Comparison of ENCODE assay signal across 15 cellular contexts in the genomic region with DNA sequence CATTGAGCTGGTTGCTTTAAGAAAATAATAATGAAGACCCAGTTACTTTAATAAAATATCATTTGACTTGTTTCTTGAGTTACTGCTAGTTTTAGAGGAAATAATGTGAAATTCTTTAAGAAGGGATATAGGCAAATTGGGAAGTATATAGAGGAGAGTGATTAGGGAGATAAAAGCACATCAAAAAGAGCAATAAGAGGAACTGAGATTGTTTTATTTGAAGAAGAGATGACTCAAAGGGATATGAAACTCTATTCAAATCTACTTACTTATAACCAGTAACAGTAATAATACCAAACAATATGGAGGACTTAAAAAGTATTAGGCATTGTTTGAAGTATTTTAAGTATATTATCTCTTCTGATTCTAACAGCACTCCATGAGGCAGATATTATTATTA. TPM values are rescaled to one million over a fixed set of nuclear protein-coding genes. Genes with fewer than 3 reads are reported as not detected.
DNase-seq lines count a peak whose midpoint lies in the region; ATAC-seq, FAIRE-seq and TF ChIP-seq lines count a peak whose summit lies in the region.
"Had no signal": no experiment of that assay in that cellular context is flagged by ENCODE, and none has a peak within 500 bp of the region (broad histone marks: within the 10 kb centered on the region; RNA-seq: fewer than 3 reads in every experiment).

No MANE protein-coding gene starts in this region.

- TF ChIP-seq RAD21 in GM12878 (IDR thresholded peaks at IDR 0.05; ENCODE audit: insufficient read depth, low read depth, low read length): no peak

- no peak overlapping the region for H2BK120ac ChIP-seq in mesendoderm (ENCODE audit: low read depth, low read length)

- H3K4me1 ChIP-seq in GM12878 (ENCODE audit: control insufficient read depth, insufficient read depth, low read length) (peaks cover 13% of the 10 kb centered on the region), upper lobe of right lung (no peaks in the 10 kb centered on the region), mesendoderm (ENCODE audit: control insufficient read depth, low read depth, low read length) (no peaks in the 10 kb centered on the region)
- H3K4me1 ChIP-seq: Caco-2 had no signal

- no peak overlapping the region for H3K18ac ChIP-seq in mesendoderm (ENCODE audit: low read length)

- SMC1A ChIA-PET in GM12878 (lab: Charles Lee; ENCODE audit: uncharacterized antibody, unreplicated experiment): interaction anchor here (0.7 to 6.8 kb wide), 12 partner anchors 9 to 106 kb away, joined by 3 to 48 read pairs (median 6); no protein-coding TSS in a partner anchor

- no peak overlapping the region for H3K56ac ChIP-seq in mesendoderm (ENCODE audit: low read length)

- H3K79me1 ChIP-seq in mesendoderm (ENCODE audit: low read length): no peaks in the 10 kb centered on the region

- peak; percentile 50 to 72 for TF ChIP-seq EP300 in GM12878 (IDR thresholded peaks at IDR 0.05; ENCODE audit: borderline replicate concordance in 1 of 2, control insufficient read depth in 1 of 2, low read depth in 2 of 2, low read length in 2 of 2)

- POLR2A ChIA-PET in GM12878 (lab: Charles Lee): no interaction called here

- H4K5ac ChIP-seq in mesendoderm (ENCODE audit: low read length): no peak overlapping the region

- H3K9me3 ChIP-seq in GM12878 (replicated peaks; ENCODE audit: control insufficient read depth, insufficient read depth, low read length) (peaks cover 4% of the 10 kb centered on the region; the same call in 2 of the 3 replicates), upper lobe of right lung (no peaks in the 10 kb centered on the region)
- H3K9me3 ChIP-seq: Caco-2 had no signal

- H3K4ac ChIP-seq in mesendoderm (ENCODE audit: low read depth, low read length): no peak overlapping the region

- H3K79me2 ChIP-seq in GM12878 (ENCODE audit: control insufficient read depth, insufficient read depth, low read length) (no peaks in the 10 kb centered on the region), mesendoderm (ENCODE audit: control insufficient read depth, insufficient read depth, low read length) (no peaks in the 10 kb centered on the region)

- H4K20me1 ChIP-seq in GM12878 (ENCODE audit: control insufficient read depth, insufficient read depth): no peaks in the 10 kb centered on the region

- no peak overlapping the region for H3K9ac ChIP-seq in GM12878 (ENCODE audit: control insufficient read depth, insufficient read depth, low read length)
- no peak overlapping the region for H3K9ac ChIP-seq in mesendoderm (ENCODE audit: low read length)

- H3K4me2 ChIP-seq in GM12878 (ENCODE audit: control insufficient read depth, insufficient read depth): peak overlapping the region; percentile 15; the same call in 1 of the 2 replicates
- no peak overlapping the region for H3K4me2 ChIP-seq in mesendoderm (ENCODE audit: low read length)
- H3K4me2 ChIP-seq: smooth muscle cell had no signal

- in situ Hi-C loops in GM12878 (cut with MboI): no loop called here

- H2BK15ac ChIP-seq in mesendoderm (replicated peaks; ENCODE audit: low read depth): no peak overlapping the region

- no peak overlapping the region for H2AK5ac ChIP-seq in mesendoderm (ENCODE audit: low read length)

- intact Hi-C loops in GM12878 (cut with micrococcal nuclease; ENCODE audit: unreplicated experiment) (loop anchor here (2.0 kb wide), 1 partner anchor 35 kb away; no protein-coding TSS in a partner anchor), upper lobe of right lung (cut with DNase I) (no loop called here)

- H2AFZ ChIP-seq in GM12878 (ENCODE audit: control insufficient read depth, low read depth, low read length): no peak overlapping the region

- H3K36me3 ChIP-seq in GM12878 (ENCODE audit: control insufficient read depth in 2 of 2, insufficient read depth in 2 of 2, low read length in 1 of 2): no peaks in the 10 kb centered on the region
- H3K36me3 ChIP-seq in upper lobe of right lung: peaks cover 43% of the 10 kb centered on the region
- no peaks in the 10 kb centered on the region for H3K36me3 ChIP-seq in mesendoderm (ENCODE audit: control insufficient read depth, insufficient read depth, low read length)

- TF ChIP-seq CTCF in GM12878 (IDR thresholded peaks at IDR 0.05 in 2 of 3, conservative IDR thresholded peaks at IDR 0.05 in 1 of 3; ENCODE audit: control insufficient read depth in 2 of 3, extremely low read depth in 1 of 3, insufficient read depth in 1 of 3, low read depth in 3 of 3, low read length in 3 of 3): no peak
- no peak for TF ChIP-seq CTCF in upper lobe of right lung (IDR thresholded peaks at IDR 0.05)

- H3K4me3 ChIP-seq in GM12878 (no peak overlapping the region), upper lobe of right lung (no peak overlapping the region), mesendoderm (ENCODE audit: low read length) (no peak overlapping the region)
- H3K4me3 ChIP-seq: esophagus muscularis mucosa, smooth muscle cell had no signal

- no peak for DNase-seq in GM12878 (ENCODE audit: low read depth, low spot score)
- DNase-seq in islet precursor cell: no peak
- no peak for DNase-seq in upper lobe of right lung
- DNase-seq in mesendoderm: no peak
- DNase-seq in AML-193 (lab: John Stamatoyannopoulos, UW): no peak
- DNase-seq: Caco-2, NCI-H1694 treated with DMSO at 0.1 percent for 48 hours had no signal

- RAD21 ChIA-PET in GM12878 (lab: Charles Lee; ENCODE audit: unreplicated experiment): interaction anchor here (0.6 to 2.4 kb wide), 6 partner anchors 11 to 104 kb away, joined by 3 to 14 read pairs (median 4); partner anchors contain the start of gene LRRK2

- ATAC-seq in GM18907 (IDR thresholded peaks at IDR 0.05; ENCODE audit: unreplicated experiment) (peak; percentile 72), GM21786 (IDR thresholded peaks at IDR 0.05; ENCODE audit: unreplicated experiment) (peak; percentile 65), HG03175 (IDR thresholded peaks at IDR 0.05; ENCODE audit: unreplicated experiment) (peak; percentile 83), GM12878 (peak; percentile 84), upper lobe of right lung (no peak)
- ATAC-seq: Panc1 had no signal

- FAIRE-seq in GM12878 (lab: Jason Lieb, UNC): peak; percentile 44
- FAIRE-seq: islet of Langerhans had no signal

- no peaks in the 10 kb centered on the region for H3K27me3 ChIP-seq in GM12878 (replicated peaks in 1 of 2; ENCODE audit: control insufficient read depth in 2 of 2, insufficient read depth in 2 of 2, low read length in 1 of 2)
- H3K27me3 ChIP-seq in upper lobe of right lung: no peaks in the 10 kb centered on the region
- no peaks in the 10 kb centered on the region for H3K27me3 ChIP-seq in mesendoderm (ENCODE audit: insufficient read depth, low read length, poor library complexity)
- H3K27me3 ChIP-seq: esophagus muscularis mucosa had no signal

- no peak for TF ChIP-seq POLR2A in GM12878 (IDR thresholded peaks at IDR 0.05; ENCODE audit: low read depth, low read length)

- no TSS peak for BruUV-seq in GM12878 (replicated peaks; lab: Mats Ljungman, UMichigan)

- no peak overlapping the region for H2BK5ac ChIP-seq in mesendoderm (ENCODE audit: low read length)

- H3K27ac ChIP-seq in GM12878 (ENCODE audit: control insufficient read depth, insufficient read depth) (no peak overlapping the region), upper lobe of right lung (no peak overlapping the region), mesendoderm (ENCODE audit: low read depth, low read length) (no peak overlapping the region)

- CTCF ChIA-PET in GM12878 (lab: Yijun Ruan, JAX): interaction anchor here (1.3 kb wide), 1 partner anchor 13 kb away, joined by 4 read pairs; no protein-coding TSS in a partner anchor

- H3K23ac ChIP-seq in mesendoderm (ENCODE audit: low read length): no peak overlapping the region

- no peak overlapping the region for H4K8ac ChIP-seq in mesendoderm (ENCODE audit: low read depth, low read length)

TF ChIP-seq in GM12878, 131 proteins besides CTCF, POLR2A, EP300 and RAD21 (continues in another document):
- peak; percentile 85 for TF ChIP-seq DPF2 (IDR thresholded peaks at IDR 0.05)
- no peak for TF ChIP-seq HDGF (IDR thresholded peaks at IDR 0.05)
- no peak for TF ChIP-seq GATAD2B (conservative IDR thresholded peaks at IDR 0.05; ENCODE audit: low read depth)
- TF ChIP-seq FOS (IDR thresholded peaks at IDR 0.05; ENCODE audit: borderline replicate concordance, extremely low read depth, insufficient read length): no peak
- TF ChIP-seq, protein P1, sequence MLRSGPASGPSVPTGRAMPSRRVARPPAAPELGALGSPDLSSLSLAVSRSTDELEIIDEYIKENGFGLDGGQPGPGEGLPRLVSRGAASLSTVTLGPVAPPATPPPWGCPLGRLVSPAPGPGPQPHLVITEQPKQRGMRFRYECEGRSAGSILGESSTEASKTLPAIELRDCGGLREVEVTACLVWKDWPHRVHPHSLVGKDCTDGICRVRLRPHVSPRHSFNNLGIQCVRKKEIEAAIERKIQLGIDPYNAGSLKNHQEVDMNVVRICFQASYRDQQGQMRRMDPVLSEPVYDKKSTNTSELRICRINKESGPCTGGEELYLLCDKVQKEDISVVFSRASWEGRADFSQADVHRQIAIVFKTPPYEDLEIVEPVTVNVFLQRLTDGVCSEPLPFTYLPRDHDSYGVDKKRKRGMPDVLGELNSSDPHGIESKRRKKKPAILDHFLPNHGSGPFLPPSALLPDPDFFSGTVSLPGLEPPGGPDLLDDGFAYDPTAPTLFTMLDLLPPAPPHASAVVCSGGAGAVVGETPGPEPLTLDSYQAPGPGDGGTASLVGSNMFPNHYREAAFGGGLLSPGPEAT (IDR thresholded peaks at IDR 0.05; ENCODE audit: low read depth): peak; percentile 73
- TF ChIP-seq RUNX3 (IDR thresholded peaks at IDR 0.05; ENCODE audit: low read length): peak; percentile 24; the same call in 1 of the 2 replicates

RNA-seq across cellular contexts. Expression of gene LRRK2, which starts 37.1 kb away (rescaled TPM):
- total RNA-seq in GM12878 (2013; cell fraction: nucleolus; rRNA removed): 27.1 and 35.4 TPM in 2 replicates
- total RNA-seq in GM12878 (2014; rRNA removed): 2.0 and 2.1 TPM in 2 replicates
- 2.9 and 3.0 TPM in 2 replicates for total RNA-seq in GM12878 (2014; rRNA removed; fragmentation: Illumina TruSeq; extraction: Trizol)
- total RNA-seq in GM12878 (2021): 2.4 and 3.2 TPM in 2 replicates
- polyA plus RNA-seq in GM12878 (2011; ENCODE audit: low read depth): 0.56 TPM
- 32.6 and 61.8 TPM in 2 replicates for polyA plus RNA-seq in GM12878 (2011; rRNA removed)
- 11.4 and 11.7 TPM in 2 replicates for polyA plus RNA-seq in GM12878 (2011; cell fraction: cytosol; rRNA removed)
- polyA plus RNA-seq in GM12878 (2011; cell fraction: nucleus; rRNA removed): 42.9 and 45.3 TPM in 2 replicates
- polyA plus RNA-seq in GM12878 (2012): 1.0 and 1.2 TPM in 2 replicates
- 1.8 and 1.9 TPM in 2 replicates for polyA plus RNA-seq in GM12878 (2014; fragmentation: Illumina TruSeq; extraction: Trizol)
- polyA plus RNA-seq in GM12878 (2014; fragmentation: Nextera tagmentation; extraction: Ambion mirVana): 1 to 10 TPM in 1 of 2 experiments, under 1 TPM in 1; 0.97 to 1.1 TPM
- 1.0 and 1.1 TPM in 2 replicates for polyA plus RNA-seq in GM12878 (2014; rRNA removed)
- under 1 TPM; 0.80 to 0.95 TPM for polyA plus RNA-seq in GM12878 (2016; fragmentation: Nextera tagmentation; extraction: Ambion mirVana)
- polyA minus RNA-seq in GM12878 (2011; rRNA and poly(A)+ RNA removed): 46.2 and 77.6 TPM in 2 replicates
- 17.1 and 19.8 TPM in 2 replicates for polyA minus RNA-seq in GM12878 (2011; cell fraction: cytosol; rRNA and poly(A)+ RNA removed)
- 68.2 and 102 TPM in 2 replicates for polyA minus RNA-seq in GM12878 (2011; cell fraction: nucleus; rRNA and poly(A)+ RNA removed)
- 415 TPM for total RNA-seq in upper lobe of right lung
- 0.03 TPM for polyA plus RNA-seq in mesendoderm (2013, experiment 1 of 2)
- 0.03 TPM for polyA plus RNA-seq in mesendoderm (2013, experiment 2 of 2)
- total RNA-seq: activated T-helper 1 cell treated with anti-CD3 and anti-CD28 coated beads, Interleukin-12 subunit alpha, Interleukin-12 subunit beta, Interleukin-2, Interleukin-4 antibody, amounts not matched to agents 30 ng/mL and 10 ng/mL and 1 ng/mL, durations not matched to agents 14 hours and 24 hours and 36 hours; smooth muscle cell had no signal
- polyA plus RNA-seq: smooth muscle cell had no signal

Comparison
In these comparisons a context has a peak if more than half of its experiments do, and no peak if none do; other contexts are left out.
1. RNA of gene LRRK2, which starts 37.1 kb away (total RNA-seq): 415 TPM in upper lobe of right lung (single experiment); 2.0 to 35.4 TPM in GM12878; every median in the first group is over 10 times any median in the second.